In the genomic region with DNA sequence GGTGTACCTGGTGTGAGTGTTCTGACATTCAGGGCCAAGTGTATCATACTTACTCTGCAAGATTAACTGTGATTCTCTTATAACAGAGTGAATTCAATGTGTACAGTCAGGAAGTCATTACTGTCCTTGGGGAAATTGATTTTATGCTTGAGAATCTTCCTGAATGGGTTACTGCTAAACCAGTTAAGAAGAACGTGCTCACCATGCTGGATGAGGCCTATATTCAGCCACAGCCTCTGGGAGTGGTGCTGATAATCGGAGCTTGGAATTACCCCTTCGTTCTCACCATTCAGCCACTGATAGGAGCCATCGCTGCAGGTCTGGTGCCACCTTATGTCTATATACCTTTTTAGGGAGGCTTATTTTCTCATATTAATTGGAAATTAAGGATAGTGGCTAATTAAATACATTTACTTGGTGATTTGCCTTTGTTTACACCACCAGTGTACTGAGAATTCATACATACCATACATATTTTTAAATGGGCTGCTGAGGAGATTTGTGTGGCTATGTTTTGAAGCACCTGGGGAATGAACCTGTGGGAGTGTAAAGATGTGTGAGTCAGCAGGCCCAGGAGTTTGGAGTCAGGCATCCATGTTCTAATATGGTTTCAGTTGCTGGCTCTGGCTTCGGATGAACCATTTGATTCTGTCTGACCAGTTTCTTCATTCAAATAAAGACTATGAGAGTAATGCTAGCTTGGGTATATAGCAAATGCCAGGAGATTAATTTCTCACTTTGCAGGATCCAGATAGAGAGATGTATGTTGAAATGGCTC, we compare ENCODE assay signal across 15 cellular contexts. TPM values are rescaled to one million over a fixed set of nuclear protein-coding genes. Genes with fewer than 3 reads are reported as not detected.
DNase-seq lines count a peak whose midpoint lies in the region; ATAC-seq, FAIRE-seq and TF ChIP-seq lines count a peak whose summit lies in the region.
"Had no signal": no experiment of that assay in that cellular context is flagged by ENCODE, and none has a peak within 500 bp of the region (broad histone marks: within the 10 kb centered on the region; RNA-seq: fewer than 3 reads in every experiment).

No MANE protein-coding gene starts in this region.

- in situ Hi-C loops in HepG2 (cut with HindIII; ENCODE audit: extremely low pct_ligation_motif_present, low pct_unique_long_range_greater_than_20kb), result no loop called here

- intact Hi-C loops in breast epithelium (cut with DNase I; ENCODE audit: low total_unique reads), result loop anchor here (10.0 kb wide), 1 partner anchor 287 kb away; the partner anchor contains the start of gene B9D1
- intact Hi-C loops in HepG2 (cut with micrococcal nuclease; ENCODE audit: unreplicated experiment), result no loop called here

- TF ChIP-seq EP300 in HepG2 (IDR thresholded peaks at IDR 0.05; ENCODE audit: low read depth in 2 of 2, low read length in 2 of 2), result no peak
- no peak for TF ChIP-seq EP300 in HepG2 (CRISPR knock-in tag; IDR thresholded peaks at IDR 0.05; ENCODE audit: borderline replicate concordance)

- TF ChIP-seq POLR2A in breast epithelium (IDR thresholded peaks at IDR 0.05) (no peak), HepG2 (IDR thresholded peaks at IDR 0.05; ENCODE audit: insufficient read depth in 1 of 2, low read depth in 2 of 2, low read length in 2 of 2) (no peak)

- no peak for TF ChIP-seq CTCF in HEK293 (tag by site-specific recombination; IDR thresholded peaks at IDR 0.05)
- no peak for TF ChIP-seq CTCF in breast epithelium (IDR thresholded peaks at IDR 0.05)
- TF ChIP-seq CTCF in HepG2 (CRISPR knock-in tag; IDR thresholded peaks at IDR 0.05), result no peak

- TF ChIP-seq RAD21 in HepG2 (CRISPR knock-in tag; IDR thresholded peaks at IDR 0.05), result no peak

- no peaks in the 10 kb centered on the region for H4K20me1 ChIP-seq in HepG2 (ENCODE audit: insufficient read depth, low read length)

- peak overlapping the region; percentile 85 for H3K4me2 ChIP-seq in HepG2 (ENCODE audit: low read depth, low read length)

- no TSS peak for BruUV-seq in HepG2 (replicated peaks; lab: Mats Ljungman, UMichigan)

- POLR2A ChIA-PET in HEK293 (lab: Yijun Ruan, JAX), result no interaction called here
- POLR2A ChIA-PET in HepG2 (lab: Yijun Ruan, JAX), result interaction anchor here (0.7 to 2.8 kb wide), 4 partner anchors 9 to 274 kb away, joined by 3 to 16 read pairs (median 4); partner anchors contain the start of gene MAPK7

- WGBS in HepG2 (ENCODE audit: low lambda C conversion rate), result 53% methylated on average over 5 of the region's 5 CpGs

- H3K9ac ChIP-seq in HepG2 (ENCODE audit: insufficient read depth, low read depth, low read length), result peak overlapping the region; percentile 85

- H3K4me3 ChIP-seq in HEK293 (ENCODE audit: low read depth, low read length) (no peak overlapping the region), breast epithelium (peak overlapping the region in 2 of 3 donors; percentile 1 to 88), HepG2 (replicated peaks in 1 of 3; ENCODE audit: insufficient read depth in 1 of 3, low read depth in 2 of 3, low read length in 3 of 3) (peak overlapping the region; percentile 38 to 89 (median 86))

- H2AFZ ChIP-seq in HepG2 (ENCODE audit: low read length), result no peak overlapping the region

- no peaks in the 10 kb centered on the region for H3K27me3 ChIP-seq in breast epithelium
- H3K27me3 ChIP-seq in HepG2 (ENCODE audit: control insufficient read depth in 1 of 2, insufficient read depth in 2 of 2, low read length in 2 of 2), result no peaks in the 10 kb centered on the region; a peak in 1 of 5 replicates

- H3K36me3 ChIP-seq in HEK293 (ENCODE audit: control insufficient read depth in 2 of 2, insufficient read depth in 1 of 2, low read length in 2 of 2) (peaks cover 6 to 54% of the 10 kb centered on the region in 2 experiments), breast epithelium (no peaks in the 10 kb centered on the region), HepG2 (replicated peaks in 1 of 2; ENCODE audit: control insufficient read depth in 1 of 2, insufficient read depth in 2 of 2, low read length in 2 of 2) (peaks cover 8 to 40% of the 10 kb centered on the region in 2 experiments)

- H3K79me2 ChIP-seq in HepG2 (ENCODE audit: insufficient read depth, low read length), result peaks cover 68% of the 10 kb centered on the region

- CTCF ChIA-PET in HEK293 (lab: Yijun Ruan, JAX), result interaction anchor here (0.7 to 1.8 kb wide), 2 partner anchors 37 to 111 kb away, joined by 3 to 5 read pairs; no protein-coding TSS in a partner anchor
- CTCF ChIA-PET in HepG2 (lab: Yijun Ruan, JAX; ENCODE audit: low intra/inter-chr PET ratio, low total read pairs), result no interaction called here

- no peak for FAIRE-seq in HepG2 (lab: Jason Lieb, UNC)
- FAIRE-seq: colon had no signal

- ATAC-seq in HepG2, result no peak
- no peak for ATAC-seq in left lobe of liver

- no peak overlapping the region for H3K27ac ChIP-seq in HEK293 (ENCODE audit: extremely low read depth, low read depth, low read length)
- peak overlapping the region; percentile 29 to 49 for H3K27ac ChIP-seq in breast epithelium
- peak overlapping the region; percentile 56 for H3K27ac ChIP-seq in HepG2 (ENCODE audit: extremely low read length, insufficient read depth, low read length)
- peak overlapping the region; percentile 6 for H3K27ac ChIP-seq in temporal lobe (ENCODE audit: low read depth, low read length)

- H3K9me3 ChIP-seq in HEK293 (ENCODE audit: control insufficient read depth, insufficient read depth, low read depth, low read length), result peaks cover 5% of the 10 kb centered on the region
- H3K9me3 ChIP-seq in breast epithelium, result no peaks in the 10 kb centered on the region
- H3K9me3 ChIP-seq in HepG2 (ENCODE audit: low read length), result no peaks in the 10 kb centered on the region

- H3K4me1 ChIP-seq in HEK293 (ENCODE audit: control insufficient read depth, insufficient read depth, low read length) (peaks cover 12% of the 10 kb centered on the region), breast epithelium (peaks cover 11 to 18% of the 10 kb centered on the region in 2 donors), HepG2 (ENCODE audit: insufficient read depth, low read length) (peaks cover 63% of the 10 kb centered on the region)

- DNase-seq in breast epithelium (ENCODE audit: low spot score in 2 of 2) (no peak), HepG2 (ENCODE audit: low spot score) (no peak), DMS153 (lab: John Stamatoyannopoulos, UW) (no peak), activated T-cell treated with anti-CD3 and anti-CD28 coated beads for 4 hours (no peak), NOMO-1 treated with DMSO at 0.1 percent for 48 hours (lab: John Stamatoyannopoulos, UW; ENCODE audit: unreplicated experiment) (no peak), left lobe of liver (ENCODE audit: low spot score) (no peak)
- DNase-seq: activated CD4-positive, alpha-beta T cell treated with anti-CD3 and anti-CD28 coated beads, Interleukin-2, amount 10 ng/mL, durations not matched to agents 7 days and 5 days; activated gamma-delta T cell; CD4-positive, alpha-beta memory T cell; GOT3; midbrain; NCI-H748 treated with DMSO at 0.1 percent for 48 hours had no signal

TF ChIP-seq in HEK293, 187 proteins besides CTCF, POLR2A, EP300 and RAD21 (continues in another document):
- TF ChIP-seq SCRT2 (tag by site-specific recombination; IDR thresholded peaks at IDR 0.05), result peak; percentile 42; the same call in 1 of the 2 replicates

TF ChIP-seq in HepG2, 621 proteins besides CTCF, POLR2A, EP300 and RAD21 (continues in another document):
- TF ChIP-seq ZFY (CRISPR knock-in tag; IDR thresholded peaks at IDR 0.05), result peak; percentile 71
- TF ChIP-seq XBP1 (CRISPR knock-in tag; IDR thresholded peaks at IDR 0.05), result no peak
- no peak for TF ChIP-seq LCORL (IDR thresholded peaks at IDR 0.05)
- 0 out of 2 replicates have a peak, but pooled peaks have one; percentile 12 for TF ChIP-seq LCORL (CRISPR knock-in tag; IDR thresholded peaks at IDR 0.05)
- no peak for TF ChIP-seq KDM3A (CRISPR knock-in tag; IDR thresholded peaks at IDR 0.05; ENCODE audit: low read depth)
- TF ChIP-seq REXO4 (CRISPR knock-in tag; IDR thresholded peaks at IDR 0.05; ENCODE audit: borderline replicate concordance), result no peak
- TF ChIP-seq ZNF264 (CRISPR knock-in tag; IDR thresholded peaks at IDR 0.05), result 0 out of 2 replicates have a peak, but pooled peaks have one; percentile 19
- TF ChIP-seq, protein P1, sequence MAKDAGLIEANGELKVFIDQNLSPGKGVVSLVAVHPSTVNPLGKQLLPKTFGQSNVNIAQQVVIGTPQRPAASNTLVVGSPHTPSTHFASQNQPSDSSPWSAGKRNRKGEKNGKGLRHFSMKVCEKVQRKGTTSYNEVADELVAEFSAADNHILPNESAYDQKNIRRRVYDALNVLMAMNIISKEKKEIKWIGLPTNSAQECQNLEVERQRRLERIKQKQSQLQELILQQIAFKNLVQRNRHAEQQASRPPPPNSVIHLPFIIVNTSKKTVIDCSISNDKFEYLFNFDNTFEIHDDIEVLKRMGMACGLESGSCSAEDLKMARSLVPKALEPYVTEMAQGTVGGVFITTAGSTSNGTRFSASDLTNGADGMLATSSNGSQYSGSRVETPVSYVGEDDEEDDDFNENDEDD (CRISPR knock-in tag; IDR thresholded peaks at IDR 0.05; ENCODE audit: borderline replicate concordance), result peak; percentile 28; the same call in 1 of the 2 replicates

RNA-seq across cellular contexts. Expression of gene ALDH3A2, which starts 3.1 kb away (rescaled TPM):
- total RNA-seq in breast epithelium, result 100 to 1,000 TPM; 123 to 141 (median 137) TPM
- total RNA-seq in HepG2 (2016; rRNA removed; fragmentation: Illumina TruSeq; extraction: Trizol), result 180 and 245 TPM in 2 replicates
- 28.5 and 29.7 TPM in 2 replicates for total RNA-seq in HepG2 (2016; cell fraction: cytosol; rRNA removed; fragmentation: Illumina TruSeq; extraction: Trizol; ENCODE audit: low read depth)
- 175 and 252 TPM in 2 replicates for total RNA-seq in HepG2 (2016; cell fraction: insoluble cytoplasmic fraction; rRNA removed; fragmentation: Illumina TruSeq; extraction: Trizol)
- total RNA-seq in HepG2 (2016; cell fraction: membrane; rRNA removed; fragmentation: Illumina TruSeq; extraction: Trizol), result 79.3 and 80.3 TPM in 2 replicates
- 120 and 125 TPM in 2 replicates for total RNA-seq in HepG2 (2016; cell fraction: nucleus; rRNA removed; fragmentation: Illumina TruSeq; extraction: Trizol)
- 79.1 and 80.8 TPM in 2 replicates for polyA plus RNA-seq in HepG2 (2011; rRNA removed)
- 72.4 and 72.5 TPM in 2 replicates for polyA plus RNA-seq in HepG2 (2011; cell fraction: cytosol; rRNA removed)
- 82.4 and 90.1 TPM in 2 replicates for polyA plus RNA-seq in HepG2 (2011; cell fraction: nucleus; rRNA removed)
- 70.0 and 93.3 TPM in 2 replicates for polyA plus RNA-seq in HepG2 (2012)
- polyA plus RNA-seq in HepG2 (2016; cell fraction: cytosol; fragmentation: Illumina TruSeq; extraction: Trizol; ENCODE audit: low read depth), result 19.4 and 20.8 TPM in 2 replicates
- 213 and 225 TPM in 2 replicates for polyA plus RNA-seq in HepG2 (2016; cell fraction: insoluble cytoplasmic fraction; fragmentation: Illumina TruSeq; extraction: Trizol; ENCODE audit: low read depth)
- polyA plus RNA-seq in HepG2 (2016; cell fraction: membrane; fragmentation: Illumina TruSeq; extraction: Trizol; ENCODE audit: low read depth), result 43.5 and 52.2 TPM in 2 replicates
- 137 and 153 TPM in 2 replicates for polyA plus RNA-seq in HepG2 (2016; cell fraction: nucleus; fragmentation: Illumina TruSeq; extraction: Trizol; ENCODE audit: insufficient read depth, low read depth)
- 42.9 and 77.2 TPM in 2 replicates for polyA minus RNA-seq in HepG2 (2011; rRNA and poly(A)+ RNA removed; ENCODE audit: low replicate concordance)
- 64.1 and 78.1 TPM in 2 replicates for polyA minus RNA-seq in HepG2 (2011; cell fraction: cytosol; rRNA and poly(A)+ RNA removed)
- polyA minus RNA-seq in HepG2 (2011; cell fraction: nucleus; rRNA and poly(A)+ RNA removed), result 127 and 128 TPM in 2 replicates
- 55.8 TPM for total RNA-seq in temporal lobe
- total RNA-seq in left lobe of liver, result 154 TPM

Comparison
In these comparisons a context has a peak if more than half of its experiments do, and no peak if none do; other contexts are left out.
1. Of the 63 proteins assayed by ChIP-seq in both HepG2 and HEK293: peak only in HepG2: ZNF18, ZNF510 and ZNF747; only in HEK293: none; in both: none; in neither: 60.